ENCODE assay signal across 6 cellular contexts in genomic region chr9:67116764-67117163, GRCh38.
DNase-seq lines count a peak whose midpoint lies in the region; ATAC-seq, FAIRE-seq and TF ChIP-seq lines count a peak whose summit lies in the region.
"Not testable (repeated sequence)": the region's sequence is repeated elsewhere in the genome, so short reads cannot be mapped to it uniquely, and the experiment has no call there.

No MANE protein-coding gene starts in this region.

- H3K79me2 ChIP-seq in PC-3 (ENCODE audit: low read length); HepG2 (ENCODE audit: insufficient read depth, low read length): not testable (repeated sequence)

- intact Hi-C loops in PC-3 (cut with micrococcal nuclease); Right ventricle myocardium superior (cut with DNase I); right cardiac atrium (cut with DNase I); HepG2 (cut with micrococcal nuclease; ENCODE audit: unreplicated experiment): not testable (repeated sequence)

- H3K36me3 ChIP-seq in PC-3 (ENCODE audit: low read depth, low read length); HepG2 (replicated peaks in 1 of 2; ENCODE audit: control insufficient read depth in 1 of 2, insufficient read depth in 2 of 2, low read length in 2 of 2): not testable (repeated sequence)

- FAIRE-seq in HepG2 (lab: Jason Lieb, UNC): not testable (repeated sequence)

- CTCF ChIA-PET in PC-3 (lab: Charles Lee); HepG2 (lab: Yijun Ruan, JAX; ENCODE audit: low intra/inter-chr PET ratio, low total read pairs): not testable (repeated sequence)

- not testable (repeated sequence) for H2AFZ ChIP-seq in PC-3 (ENCODE audit: low read length); HepG2 (ENCODE audit: low read length)

- not testable (repeated sequence) for TF ChIP-seq RAD21 in HepG2 (CRISPR knock-in tag; IDR thresholded peaks at IDR 0.05)

- not testable (repeated sequence) for TF ChIP-seq CTCF in PC-3 (conservative IDR thresholded peaks at IDR 0.05; ENCODE audit: low read depth, low read length); HepG2 (CRISPR knock-in tag; IDR thresholded peaks at IDR 0.05); omental fat pad (IDR thresholded peaks at IDR 0.05)

- not testable (repeated sequence) for H3K9ac ChIP-seq in PC-3 (ENCODE audit: low read length); HepG2 (ENCODE audit: insufficient read depth, low read depth, low read length)

- not testable (repeated sequence) for BruUV-seq in PC-3 (replicated peaks; lab: Mats Ljungman, UMichigan); HepG2 (replicated peaks; lab: Mats Ljungman, UMichigan)

- not testable (repeated sequence) for H3K27ac ChIP-seq in PC-3 (ENCODE audit: low read length); right cardiac atrium (ENCODE audit: low read length); HepG2 (ENCODE audit: extremely low read length, insufficient read depth, low read length)

- not testable (repeated sequence) for H3K4me3 ChIP-seq in PC-3 (ENCODE audit: low read length); right cardiac atrium (ENCODE audit: low read length); HepG2 (replicated peaks in 1 of 3; ENCODE audit: insufficient read depth in 1 of 3, low read depth in 2 of 3, low read length in 3 of 3)

- WGBS in right cardiac atrium: 38% methylated on average over 1 of the region's 6 CpGs
- WGBS in HepG2 (ENCODE audit: low lambda C conversion rate): no CpG with 5 or more reads among the region's 6 CpGs

- in situ Hi-C loops in HepG2 (cut with HindIII; ENCODE audit: extremely low pct_ligation_motif_present, low pct_unique_long_range_greater_than_20kb): not testable (repeated sequence)

- H3F3A ChIP-seq in PC-3 (ENCODE audit: low read length, unreplicated experiment): not testable (repeated sequence)

- not testable (repeated sequence) for DNase-seq in PC-3; HepG2 (ENCODE audit: low spot score); omental fat pad (ENCODE audit: low spot score)
- DNase-seq in Right ventricle myocardium superior (peak; percentile 5), right cardiac atrium (peak in 1 of 3 donors; percentile 18)

- not testable (repeated sequence) for TF ChIP-seq POLR2A in HepG2 (IDR thresholded peaks at IDR 0.05; ENCODE audit: insufficient read depth in 1 of 2, low read depth in 2 of 2, low read length in 2 of 2)

- POLR2A ChIA-PET in PC-3 (lab: Charles Lee; ENCODE audit: unreplicated experiment); HepG2 (lab: Yijun Ruan, JAX): not testable (repeated sequence)

- not testable (repeated sequence) for H3K9me2 ChIP-seq in PC-3 (replicated peaks; ENCODE audit: low read length)

- not testable (repeated sequence) for H3K4me2 ChIP-seq in PC-3 (ENCODE audit: low read length)
- 0 out of 2 replicates have a peak overlapping the region, but pooled peaks have one; percentile 18 for H3K4me2 ChIP-seq in HepG2 (ENCODE audit: low read depth, low read length)

- not testable (repeated sequence) for H4K20me1 ChIP-seq in PC-3 (ENCODE audit: low read length); HepG2 (ENCODE audit: insufficient read depth, low read length)

- not testable (repeated sequence) for H3K9me3 ChIP-seq in PC-3 (ENCODE audit: low read length); right cardiac atrium (ENCODE audit: control insufficient read depth, low read length); HepG2 (ENCODE audit: low read length)

- H3K4me1 ChIP-seq in PC-3 (ENCODE audit: insufficient read depth, low read length); right cardiac atrium (ENCODE audit: control insufficient read depth, insufficient read depth, low read length); HepG2 (ENCODE audit: insufficient read depth, low read length): not testable (repeated sequence)

- not testable (repeated sequence) for TF ChIP-seq EP300 in HepG2 (IDR thresholded peaks at IDR 0.05; ENCODE audit: low read depth in 2 of 2, low read length in 2 of 2); HepG2 (CRISPR knock-in tag; IDR thresholded peaks at IDR 0.05; ENCODE audit: borderline replicate concordance)

- ATAC-seq in PC-3 (peak; percentile 97), esophagus mucosa (peak; percentile 90), right cardiac atrium (peak; percentile 19 to 78), HepG2 (peak; percentile 91), omental fat pad (ENCODE audit: low FRiP score) (peak; percentile 32)
- ATAC-seq in Right ventricle myocardium superior (ENCODE audit: poor library complexity): not testable (repeated sequence)

- H3K27me3 ChIP-seq in PC-3 (ENCODE audit: low read length); right cardiac atrium (ENCODE audit: control insufficient read depth, insufficient read depth); HepG2 (ENCODE audit: control insufficient read depth in 1 of 2, insufficient read depth in 2 of 2, low read length in 2 of 2): not testable (repeated sequence)
